Comparison of ENCODE assay signal across 8 cellular contexts in genomic region chr4:88457307-88458090, GRCh38. TPM values are rescaled to one million over a fixed set of nuclear protein-coding genes. Genes with fewer than 3 reads are reported as not detected.
A peak's percentile ranks its signal among the peaks of the same experiment; 100 is the strongest.
DNase-seq lines count a peak whose midpoint lies in the region; ATAC-seq and TF ChIP-seq lines count a peak whose summit lies in the region.

No MANE protein-coding gene starts in this region.

- H3K9ac ChIP-seq in subcutaneous abdominal adipose tissue (ENCODE audit: low read length in 5 of 5), result peak overlapping the region in 3 of 5 donors; percentile 64 to 68 (median 66)

- peak; percentile 39 for ATAC-seq in GM19351 (IDR thresholded peaks at IDR 0.05; ENCODE audit: unreplicated experiment)
- ATAC-seq in HG03354 (IDR thresholded peaks at IDR 0.05; ENCODE audit: poor library complexity, severe bottlenecking, unreplicated experiment), result peak; percentile 49

- DNase-seq in CD14-positive monocyte (ENCODE audit: low spot score), result no peak
- DNase-seq in activated CD4-positive, alpha-beta T cell treated with anti-CD3 and anti-CD28 coated beads for 48 hours, result peak; percentile 53
- peak; percentile 71 to 72 for DNase-seq in erythroblast (lab: John Stamatoyannopoulos, UW)
- DNase-seq in myocyte (ENCODE audit: low read depth), result peak; percentile 21
- DNase-seq in dedifferentiated amniotic fluid mesenchymal stem cell (ENCODE audit: extremely low spot score), result no peak

- peaks cover 0 to 6% (median 0%) of the 10 kb centered on the region in 7 donors for H3K9me3 Mint-ChIP-seq in CD14-positive monocyte

- H3K27me3 ChIP-seq in subcutaneous abdominal adipose tissue (ENCODE audit: control insufficient read depth in 5 of 5, insufficient read depth in 4 of 5, low read length in 5 of 5), result no peaks in the 10 kb centered on the region

- H3K27me3 Mint-ChIP-seq in CD14-positive monocyte (ENCODE audit: low read depth in 3 of 3), result no peaks in the 10 kb centered on the region

- H3K4me3 ChIP-seq in subcutaneous abdominal adipose tissue (ENCODE audit: low read depth in 1 of 5, low read length in 5 of 5), result peak overlapping the region; percentile 59 to 86 (median 75)

- peak overlapping the region; percentile 64 to 96 (median 89) for H3K27ac Mint-ChIP-seq in CD14-positive monocyte

- H3K36me3 Mint-ChIP-seq in CD14-positive monocyte, result peaks cover 14 to 16% of the 10 kb centered on the region in 2 donors

- H3K36me3 ChIP-seq in subcutaneous abdominal adipose tissue (ENCODE audit: control insufficient read depth in 5 of 5, insufficient read depth in 5 of 5, low read length in 5 of 5), result peaks cover 0 to 6% (median 0%) of the 10 kb centered on the region in 5 donors

- no peak overlapping the region for H3K27ac ChIP-seq in subcutaneous abdominal adipose tissue (ENCODE audit: low read depth, low read length)

- intact Hi-C loops in CD14-positive monocyte (cut with micrococcal nuclease), result loop anchor here (5.0 to 10.0 kb wide), 4 partner anchors 80 to 175 kb away; partner anchors contain the start of genes HERC3 (in 2 of the 2), HERC6 (in 2 of the 2) and PPM1K (in 1 of the 2)

- TF ChIP-seq CTCF in CD14-positive monocyte (IDR thresholded peaks at IDR 0.05), result no peak

- no peak for TF ChIP-seq POLR2A in erythroblast (IDR thresholded peaks at IDR 0.05; ENCODE audit: low read length)

- H3K4me1 Mint-ChIP-seq in CD14-positive monocyte, result peaks cover 17% of the 10 kb centered on the region

- peaks cover 0 to 13% (median 6%) of the 10 kb centered on the region in 5 donors for H3K4me1 ChIP-seq in subcutaneous abdominal adipose tissue (ENCODE audit: control insufficient read depth in 5 of 5, insufficient read depth in 5 of 5, low read length in 5 of 5)

- H3K4me3 Mint-ChIP-seq in CD14-positive monocyte, result peak overlapping the region; percentile 100

- no peaks in the 10 kb centered on the region for H3K9me3 ChIP-seq in subcutaneous abdominal adipose tissue (ENCODE audit: control insufficient read depth in 5 of 5, low read length in 5 of 5)

RNA-seq across cellular contexts. Expression of gene HERC5, which starts 0.6 kb away (rescaled TPM):
- polyA plus RNA-seq in CD14-positive monocyte, result 10 to 100 TPM in 1 of 2 donors, 1 to 10 TPM in 1; 8.1 to 10.4 TPM
- 1.5 and 4.9 TPM in 2 replicates for total RNA-seq in myocyte
- 0.42 TPM for polyA plus RNA-seq in myocyte (2012)

Comparison
In these comparisons a context has a peak if more than half of its experiments do, and no peak if none do; other contexts are left out.
1. DNase-seq: peak in activated CD4-positive, alpha-beta T cell treated with anti-CD3 and anti-CD28 coated beads for 48 hours (single experiment), erythroblast (2 of 2) and myocyte (single experiment); none in CD14-positive monocyte (single experiment) and dedifferentiated amniotic fluid mesenchymal stem cell (single experiment).